Comparison of ENCODE assay signal across 2 cellular contexts in the genomic region with DNA sequence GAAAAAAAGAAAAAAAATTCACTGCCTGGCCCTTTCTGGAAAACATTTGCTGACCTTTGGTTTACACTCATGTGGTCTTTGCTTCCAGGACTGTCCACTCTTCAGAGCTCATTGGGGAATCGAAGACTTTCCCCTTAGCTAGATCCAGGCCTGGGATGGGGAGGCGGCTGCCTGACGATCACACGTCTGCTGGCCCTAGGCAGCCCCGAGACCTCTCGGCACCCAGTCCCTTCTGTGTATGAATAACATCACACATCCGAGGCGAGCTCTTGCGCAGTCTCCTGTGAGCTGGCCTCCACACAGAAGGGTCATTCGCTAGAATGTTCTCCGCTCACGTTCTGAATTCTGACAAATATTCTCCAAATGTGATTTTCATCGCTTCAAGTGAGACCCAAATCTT.
TF ChIP-seq lines count a peak whose summit lies in the region.

No MANE protein-coding gene starts in this region.

TF ChIP-seq in HepG2, 621 proteins besides CTCF, POLR2A, EP300 and RAD21:
- TF ChIP-seq, protein P1, sequence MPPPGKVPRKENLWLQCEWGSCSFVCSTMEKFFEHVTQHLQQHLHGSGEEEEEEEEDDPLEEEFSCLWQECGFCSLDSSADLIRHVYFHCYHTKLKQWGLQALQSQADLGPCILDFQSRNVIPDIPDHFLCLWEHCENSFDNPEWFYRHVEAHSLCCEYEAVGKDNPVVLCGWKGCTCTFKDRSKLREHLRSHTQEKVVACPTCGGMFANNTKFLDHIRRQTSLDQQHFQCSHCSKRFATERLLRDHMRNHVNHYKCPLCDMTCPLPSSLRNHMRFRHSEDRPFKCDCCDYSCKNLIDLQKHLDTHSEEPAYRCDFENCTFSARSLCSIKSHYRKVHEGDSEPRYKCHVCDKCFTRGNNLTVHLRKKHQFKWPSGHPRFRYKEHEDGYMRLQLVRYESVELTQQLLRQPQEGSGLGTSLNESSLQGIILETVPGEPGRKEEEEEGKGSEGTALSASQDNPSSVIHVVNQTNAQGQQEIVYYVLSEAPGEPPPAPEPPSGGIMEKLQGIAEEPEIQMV (CRISPR knock-in tag; IDR thresholded peaks at IDR 0.05; ENCODE audit: low read depth): no peak
- no peak for TF ChIP-seq KLF12 (CRISPR knock-in tag; IDR thresholded peaks at IDR 0.05; ENCODE audit: borderline replicate concordance)
- TF ChIP-seq, protein P2, sequence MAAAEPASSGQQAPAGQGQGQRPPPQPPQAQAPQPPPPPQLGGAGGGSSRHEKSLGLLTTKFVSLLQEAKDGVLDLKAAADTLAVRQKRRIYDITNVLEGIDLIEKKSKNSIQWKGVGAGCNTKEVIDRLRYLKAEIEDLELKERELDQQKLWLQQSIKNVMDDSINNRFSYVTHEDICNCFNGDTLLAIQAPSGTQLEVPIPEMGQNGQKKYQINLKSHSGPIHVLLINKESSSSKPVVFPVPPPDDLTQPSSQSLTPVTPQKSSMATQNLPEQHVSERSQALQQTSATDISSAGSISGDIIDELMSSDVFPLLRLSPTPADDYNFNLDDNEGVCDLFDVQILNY (CRISPR knock-in tag; conservative IDR thresholded peaks at IDR 0.05): no peak
- no peak for TF ChIP-seq ZNF263 (CRISPR knock-in tag; IDR thresholded peaks at IDR 0.05)
- TF ChIP-seq, protein P3, sequence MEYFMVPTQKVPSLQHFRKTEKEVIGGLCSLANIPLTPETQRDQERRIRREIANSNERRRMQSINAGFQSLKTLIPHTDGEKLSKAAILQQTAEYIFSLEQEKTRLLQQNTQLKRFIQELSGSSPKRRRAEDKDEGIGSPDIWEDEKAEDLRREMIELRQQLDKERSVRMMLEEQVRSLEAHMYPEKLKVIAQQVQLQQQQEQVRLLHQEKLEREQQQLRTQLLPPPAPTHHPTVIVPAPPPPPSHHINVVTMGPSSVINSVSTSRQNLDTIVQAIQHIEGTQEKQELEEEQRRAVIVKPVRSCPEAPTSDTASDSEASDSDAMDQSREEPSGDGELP (IDR thresholded peaks at IDR 0.05; ENCODE audit: borderline replicate concordance, low read depth): no peak
- peak; percentile 21; the same call in 1 of the 2 replicates for TF ChIP-seq ZNF501 (CRISPR knock-in tag; IDR thresholded peaks at IDR 0.05)
- no peak for TF ChIP-seq DPF2 (CRISPR knock-in tag; IDR thresholded peaks at IDR 0.05; ENCODE audit: borderline replicate concordance, low read depth)
- no peak for TF ChIP-seq ZNF33A (CRISPR knock-in tag; IDR thresholded peaks at IDR 0.05; ENCODE audit: borderline replicate concordance)

TF ChIP-seq in endothelial cell of umbilical vein, 7 proteins besides CTCF, POLR2A, EP300 and RAD21:
- TF ChIP-seq POLR2AphosphoS5 (IDR thresholded peaks at IDR 0.05; ENCODE audit: insufficient read depth, low read depth, low read length): no peak
- TF ChIP-seq GATA2 (IDR thresholded peaks at IDR 0.05; ENCODE audit: insufficient read depth, insufficient read length, low read depth, low read length): no peak
- no peak for TF ChIP-seq FOS (IDR thresholded peaks at IDR 0.05; ENCODE audit: borderline replicate concordance, insufficient read depth, low read length)
- no peak for TF ChIP-seq EZH2 (IDR thresholded peaks at IDR 0.05; ENCODE audit: borderline replicate concordance, low read depth, low read length, severe bottlenecking)
